ENCODE assay signal across 8 cellular contexts in genomic region chr19:16041571-16042386, GRCh38. TPM values are rescaled to one million over a fixed set of nuclear protein-coding genes. Genes with fewer than 3 reads are reported as not detected.
DNase-seq lines count a peak whose midpoint lies in the region; ATAC-seq and TF ChIP-seq lines count a peak whose summit lies in the region.

No MANE protein-coding gene starts in this region.

- H3K36me3 ChIP-seq in SJCRH30: no peaks in the 10 kb centered on the region

- H3K27ac ChIP-seq in SJCRH30 (no peak overlapping the region), foreskin keratinocyte (no peak overlapping the region)

- no peak overlapping the region for H3K4me3 ChIP-seq in SJCRH30

- H3K9me3 ChIP-seq in SJCRH30 (replicated peaks): no peaks in the 10 kb centered on the region

- DNase-seq in COLO829 (ENCODE audit: low spot score) (peak; percentile 89), HuH-7.5 (ENCODE audit: low spot score) (peak; percentile 95), SJCRH30 (peak; percentile 80 to 86), foreskin keratinocyte (peak in 1 of 2 donors; percentile 43), nucleus accumbens (lab: John Stamatoyannopoulos, UW) (peak in 51 of 56 donors; percentile 12 to 86 (median 56)), stromal cell of bone marrow (ENCODE audit: low read depth) (peak; percentile 54)
- DNase-seq in activated effector memory CD4-positive, alpha-beta T cell treated with Interleukin-2 at 50 U/mL for 16 hours: peak; percentile 63

- TF ChIP-seq CTCF in foreskin keratinocyte (conservative IDR thresholded peaks at IDR 0.05): peak; percentile 97

- peak; percentile 72 for ATAC-seq in foreskin keratinocyte
- ATAC-seq in GM19395 (IDR thresholded peaks at IDR 0.05; ENCODE audit: unreplicated experiment): no peak

- H3K4me1 ChIP-seq in SJCRH30 (no peaks in the 10 kb centered on the region), foreskin keratinocyte (no peaks in the 10 kb centered on the region)

- peaks cover 7% of the 10 kb centered on the region; the same call in 1 of the 2 replicates for H3K27me3 ChIP-seq in SJCRH30
- peaks cover 3% of the 10 kb centered on the region for H3K27me3 ChIP-seq in foreskin keratinocyte

RNA-seq across cellular contexts. Expression of gene TPM4, which starts 34.5 kb away (rescaled TPM):
- total RNA-seq in SJCRH30 (2014; rRNA removed; shearing (Covaris generic)): 408 and 419 TPM in 2 replicates
- 691 and 701 TPM in 2 replicates for total RNA-seq in foreskin keratinocyte
- polyA plus RNA-seq in foreskin keratinocyte: 552 and 595 TPM in 2 replicates
